ENCODE assay signal across 30 cellular contexts in genomic region chr3:48950051-48950450, GRCh38. TPM values are rescaled to one million over a fixed set of nuclear protein-coding genes. Genes with fewer than 3 reads are reported as not detected.
DNase-seq lines count a peak whose midpoint lies in the region; ATAC-seq lines count a peak whose summit lies in the region.
"Had no signal": no experiment of that assay in that cellular context is flagged by ENCODE, and none has a peak within 500 bp of the region (broad histone marks: within the 10 kb centered on the region; RNA-seq: fewer than 3 reads in every experiment).

No MANE protein-coding gene starts in this region.

- H3K36me3 ChIP-seq in Karpas-422 (ENCODE audit: insufficient read depth, low read length) (peaks cover 3% of the 10 kb centered on the region; the same call in 1 of the 2 replicates), MG63 (peaks cover 11% of the 10 kb centered on the region)

- peak overlapping the region; percentile 45 for H3K4me2 ChIP-seq in Karpas-422 (ENCODE audit: low read depth, low read length, poor library complexity, severe bottlenecking)
- H3K4me2 ChIP-seq: BLaER1 had no signal

- peak overlapping the region; percentile 54 for H3K27ac ChIP-seq in Karpas-422 (ENCODE audit: low read length)
- H3K27ac ChIP-seq: BLaER1, lower lobe of right lung, skin epidermis, tibial nerve had no signal

- ATAC-seq in stimulated activated memory B cell treated with anti-CD40 and anti-IgM and Interleukin-4, amounts not matched to agents 10 μg/mL and 1 μg/mL and 100 μg/mL, for 72 hours, result no peak
- no peak for ATAC-seq in HG02981 (IDR thresholded peaks at IDR 0.05; ENCODE audit: unreplicated experiment)
- no peak for ATAC-seq in GM18907 (IDR thresholded peaks at IDR 0.05; ENCODE audit: unreplicated experiment)
- ATAC-seq: activated naive CD4-positive, alpha-beta T cell treated with anti-CD3 and anti-CD28 coated beads, Interleukin-2, amount 50 U/mL, for 72 hours; effector memory CD8-positive, alpha-beta T cell; K562; stimulated activated naive CD8-positive, alpha-beta T cell treated with anti-CD3 and anti-CD28 coated beads, Interleukin-15, Interleukin-2, amounts not matched to agents 100 U/mL and 50 U/mL, for 24 hours had no signal

- H3K79me2 ChIP-seq in Karpas-422 (ENCODE audit: low read length), result peaks cover 86% of the 10 kb centered on the region

- H3K4me3 ChIP-seq in Karpas-422 (ENCODE audit: low read length) (no peak overlapping the region), MG63 (no peak overlapping the region)
- H3K4me3 ChIP-seq: BLaER1, K562, lower lobe of right lung, skin epidermis, tibial nerve had no signal

- no peak overlapping the region for H3K4me3 Mint-ChIP-seq in stimulated activated memory B cell treated with anti-CD40 and anti-IgM and Interleukin-4, amounts not matched to agents 10 μg/mL and 1 μg/mL and 100 μg/mL, for 72 hours
- H3K4me3 Mint-ChIP-seq: activated CD4-positive, alpha-beta memory T cell treated with anti-CD3 and anti-CD28 coated beads, Interleukin-2, amount 10 ng/mL, durations not matched to agents 7 days and 5 days; effector memory CD8-positive, alpha-beta T cell; nephron progenitor cell had no signal

- no peak overlapping the region for H3K9ac ChIP-seq in Karpas-422 (ENCODE audit: low read length)
- H3K9ac ChIP-seq: BLaER1 had no signal

- H3K4me1 ChIP-seq in Karpas-422 (ENCODE audit: low read length), result peaks cover 42% of the 10 kb centered on the region
- H3K4me1 ChIP-seq: lower lobe of right lung had no signal

- in situ Hi-C loops in G401 (cut with HindIII; ENCODE audit: low sequenced_read_pairs), result no loop called here

- H3K9me2 ChIP-seq in Karpas-422 (replicated peaks; ENCODE audit: insufficient read depth, low read length), result no peaks in the 10 kb centered on the region

- H3K27me3 Mint-ChIP-seq in stimulated activated memory B cell treated with anti-CD40 and anti-IgM and Interleukin-4, amounts not matched to agents 10 μg/mL and 1 μg/mL and 100 μg/mL, for 72 hours, result no peaks in the 10 kb centered on the region
- H3K27me3 Mint-ChIP-seq: activated CD4-positive, alpha-beta memory T cell treated with anti-CD3 and anti-CD28 coated beads, Interleukin-2, amount 10 ng/mL, durations not matched to agents 7 days and 5 days; effector memory CD8-positive, alpha-beta T cell had no signal

- H3K4me1 Mint-ChIP-seq in stimulated activated memory B cell treated with anti-CD40 and anti-IgM and Interleukin-4, amounts not matched to agents 10 μg/mL and 1 μg/mL and 100 μg/mL, for 72 hours, result peaks cover 46% of the 10 kb centered on the region
- H3K4me1 Mint-ChIP-seq: nephron progenitor cell had no signal

- H3K27ac Mint-ChIP-seq in stimulated activated memory B cell treated with anti-CD40 and anti-IgM and Interleukin-4, amounts not matched to agents 10 μg/mL and 1 μg/mL and 100 μg/mL, for 72 hours, result peak overlapping the region; percentile 27
- H3K27ac Mint-ChIP-seq: activated CD4-positive, alpha-beta memory T cell treated with anti-CD3 and anti-CD28 coated beads, Interleukin-2, amount 10 ng/mL, durations not matched to agents 7 days and 5 days; nephron progenitor cell had no signal

- H4K20me1 ChIP-seq in Karpas-422 (ENCODE audit: insufficient read depth, low read depth, low read length), result no peaks in the 10 kb centered on the region; the same call in 1 of the 2 replicates

- H3K27me3 ChIP-seq in Karpas-422 (ENCODE audit: low read length) (no peaks in the 10 kb centered on the region), MG63 (no peaks in the 10 kb centered on the region)
- H3K27me3 ChIP-seq: BLaER1, tibial nerve had no signal

- H2AFZ ChIP-seq in Karpas-422 (ENCODE audit: low read length), result no peak overlapping the region

- DNase-seq in G401 (ENCODE audit: low spot score) (peak; percentile 15), Karpas-422 (no peak), globus pallidus (ENCODE audit: low spot score) (peak; percentile 64), MG63 (no peak)
- DNase-seq: activated CD4-positive, alpha-beta memory T cell treated with anti-CD3 and anti-CD28 coated beads, Interleukin-2, amount 10 ng/mL, durations not matched to agents 7 days and 5 days; activated CD4-positive, CD25-positive, alpha-beta regulatory T cell treated with anti-CD3 and anti-CD28 coated beads, Interleukin-2, amount 50 U/mL, for 72 hours; activated effector memory CD4-positive, alpha-beta T cell treated with Interleukin-2 at 50 U/mL for 16 hours; aorta; cortex of kidney; effector memory CD8-positive, alpha-beta T cell; EL; H7; kidney; lower lobe of right lung; NCI-H1105 treated with DMSO at 0.1 percent for 48 hours; NCI-H187 treated with DMSO at 0.1 percent for 48 hours; NCI-H2171 treated with DMSO at 0.1 percent for 48 hours; NCI-H524 treated with DMSO at 0.1 percent for 48 hours; nephron progenitor cell; NK-92 treated with Interleukin-12 subunit alpha and Interleukin-12 subunit beta, amount 100 ng/mL, for 24 hours; stimulated activated naive CD8-positive, alpha-beta T cell treated with anti-CD3 and anti-CD28 coated beads, Interleukin-15, Interleukin-2, amounts not matched to agents 100 U/mL and 50 U/mL, for 24 hours; T-helper 2 cell had no signal

- no peaks in the 10 kb centered on the region for H3K9me3 Mint-ChIP-seq in stimulated activated memory B cell treated with anti-CD40 and anti-IgM and Interleukin-4, amounts not matched to agents 10 μg/mL and 1 μg/mL and 100 μg/mL, for 72 hours
- H3K9me3 Mint-ChIP-seq: activated CD4-positive, alpha-beta memory T cell treated with anti-CD3 and anti-CD28 coated beads, Interleukin-2, amount 10 ng/mL, durations not matched to agents 7 days and 5 days; activated naive CD4-positive, alpha-beta T cell treated with anti-CD3 and anti-CD28 coated beads, Interleukin-2, amount 50 U/mL, for 72 hours; effector memory CD8-positive, alpha-beta T cell; nephron progenitor cell had no signal

- H3K36me3 Mint-ChIP-seq in stimulated activated memory B cell treated with anti-CD40 and anti-IgM and Interleukin-4, amounts not matched to agents 10 μg/mL and 1 μg/mL and 100 μg/mL, for 72 hours, result peaks cover 20% of the 10 kb centered on the region
- H3K36me3 Mint-ChIP-seq: activated naive CD4-positive, alpha-beta T cell treated with anti-CD3 and anti-CD28 coated beads, Interleukin-2, amount 50 U/mL, for 72 hours had no signal

- H3K9me3 ChIP-seq in Karpas-422 (ENCODE audit: low read length) (no peaks in the 10 kb centered on the region), MG63 (no peaks in the 10 kb centered on the region)
- H3K9me3 ChIP-seq: BLaER1, lower lobe of right lung, tibial nerve had no signal

RNA-seq across cellular contexts. Expression of gene ARIH2, which starts 31.4 kb away (rescaled TPM):
- total RNA-seq in G401 (2014; rRNA removed; shearing (Covaris generic)), result 165 and 178 TPM in 2 replicates
- 86.4 and 113 TPM in 2 replicates for total RNA-seq in Karpas-422 (2014; rRNA removed; shearing (Covaris generic); ENCODE audit: low replicate concordance)
- 76.4 and 113 TPM in 2 replicates for total RNA-seq in MG63 (2014; rRNA removed; shearing (Covaris generic); ENCODE audit: low replicate concordance)

RNA-seq across cellular contexts. Expression of gene P4HTM, which starts 40.0 kb away (rescaled TPM):
- total RNA-seq in G401 (2014; rRNA removed; shearing (Covaris generic)), result 0.03 TPM in 1 of 2 replicates, not detected in the other
- total RNA-seq in Karpas-422 (2014; rRNA removed; shearing (Covaris generic); ENCODE audit: low replicate concordance), result 36.1 and 86.7 TPM in 2 replicates
- total RNA-seq in MG63 (2014; rRNA removed; shearing (Covaris generic); ENCODE audit: low replicate concordance), result not detected in 2 replicates

RNA-seq across cellular contexts. Expression of gene SLC25A20, which starts 51.4 kb away (rescaled TPM):
- total RNA-seq in G401 (2014; rRNA removed; shearing (Covaris generic)), result 16.0 and 30.1 TPM in 2 replicates
- 20.5 and 33.8 TPM in 2 replicates for total RNA-seq in Karpas-422 (2014; rRNA removed; shearing (Covaris generic); ENCODE audit: low replicate concordance)
- total RNA-seq in MG63 (2014; rRNA removed; shearing (Covaris generic); ENCODE audit: low replicate concordance), result 17.2 and 23.4 TPM in 2 replicates

RNA-seq across cellular contexts. Expression of gene WDR6, which starts 57.1 kb away (rescaled TPM):
- total RNA-seq in G401 (2014; rRNA removed; shearing (Covaris generic)), result 154 and 164 TPM in 2 replicates
- total RNA-seq in Karpas-422 (2014; rRNA removed; shearing (Covaris generic); ENCODE audit: low replicate concordance), result 82.1 and 110 TPM in 2 replicates
- 72.7 and 77.2 TPM in 2 replicates for total RNA-seq in MG63 (2014; rRNA removed; shearing (Covaris generic); ENCODE audit: low replicate concordance)

Comparison
In these comparisons a context has a peak if more than half of its experiments do, and no peak if none do; other contexts are left out.
1. DNase-seq: peak in G401 (single experiment) and globus pallidus (single experiment); none in Karpas-422 (single experiment) and MG63 (single experiment).
2. RNA of gene P4HTM, which starts 40.0 kb away (total RNA-seq): 36.1 to 86.7 TPM in Karpas-422; 0.03 TPM in G401 and not detected in MG63; every median in the first group is over 10 times any median in the second.